In the genomic region with DNA sequence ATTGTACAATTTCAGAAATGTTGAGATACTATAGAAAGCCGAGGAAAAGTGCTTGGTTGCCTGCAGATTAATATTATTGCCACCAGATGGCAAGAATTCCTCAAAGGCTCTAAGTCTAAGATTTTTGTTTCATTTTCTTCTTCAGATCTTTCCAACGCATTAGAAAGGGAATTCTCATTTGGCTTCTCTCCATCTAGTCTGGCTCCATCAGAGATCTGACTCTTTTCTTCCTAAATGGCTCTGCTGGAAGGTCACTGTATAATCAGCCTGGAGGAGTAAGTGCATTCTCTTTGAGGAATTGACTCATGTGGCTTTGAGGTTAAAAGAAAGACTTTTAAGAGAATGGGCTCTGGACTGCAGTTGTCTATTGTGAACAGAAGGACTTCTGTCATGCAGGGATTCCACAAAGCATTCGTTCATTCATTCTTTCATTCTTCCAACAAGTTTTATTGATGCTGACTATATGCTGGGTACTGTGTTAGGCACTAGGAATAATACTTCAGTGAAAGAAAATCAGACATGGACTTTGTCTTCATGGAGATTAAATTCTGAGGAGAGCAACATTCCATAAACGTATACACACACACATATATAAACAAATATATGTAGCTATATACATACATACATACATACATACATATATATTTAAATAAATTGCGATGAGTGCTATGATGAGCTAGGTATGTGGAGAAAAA, we compare ENCODE assay signal across 8 cellular contexts. TPM values are rescaled to one million over a fixed set of nuclear protein-coding genes. Genes with fewer than 3 reads are reported as not detected.
DNase-seq lines count a peak whose midpoint lies in the region; ATAC-seq and TF ChIP-seq lines count a peak whose summit lies in the region.

No MANE protein-coding gene starts in this region.

- H3K9me3 ChIP-seq in ascending aorta, result no peaks in the 10 kb centered on the region

- no peak for ATAC-seq in stimulated activated memory B cell treated with anti-CD40 and anti-IgM and Interleukin-4, amounts not matched to agents 10 μg/mL and 1 μg/mL and 100 μg/mL, for 72 hours

- no peaks in the 10 kb centered on the region for H3K27me3 ChIP-seq in ascending aorta

- no peaks in the 10 kb centered on the region for H3K36me3 Mint-ChIP-seq in stimulated activated memory B cell treated with anti-CD40 and anti-IgM and Interleukin-4, amounts not matched to agents 10 μg/mL and 1 μg/mL and 100 μg/mL, for 72 hours

- no peaks in the 10 kb centered on the region for H3K36me3 ChIP-seq in ascending aorta

- peaks cover 12% of the 10 kb centered on the region for H3K4me1 Mint-ChIP-seq in stimulated activated memory B cell treated with anti-CD40 and anti-IgM and Interleukin-4, amounts not matched to agents 10 μg/mL and 1 μg/mL and 100 μg/mL, for 72 hours

- DNase-seq in NOMO-1 (lab: John Stamatoyannopoulos, UW; ENCODE audit: unreplicated experiment in 2 of 2) (peak; percentile 6 to 21), NOMO-1 treated with dmso at 0.1 percent for 144 hours (lab: John Stamatoyannopoulos, UW; ENCODE audit: unreplicated experiment) (no peak), Kasumi-1 (lab: John Stamatoyannopoulos, UW) (peak; percentile 14 to 25), ascending aorta (ENCODE audit: low spot score in 2 of 2) (no peak), hepatic stellate cell (ENCODE audit: low spot score) (peak; percentile 45), NCI-H187 (lab: John Stamatoyannopoulos, UW) (no peak), NCI-H2107 (lab: John Stamatoyannopoulos, UW) (no peak)

- peaks cover 31% of the 10 kb centered on the region for H3K27me3 Mint-ChIP-seq in stimulated activated memory B cell treated with anti-CD40 and anti-IgM and Interleukin-4, amounts not matched to agents 10 μg/mL and 1 μg/mL and 100 μg/mL, for 72 hours

- peak overlapping the region; percentile 61 for H3K27ac Mint-ChIP-seq in stimulated activated memory B cell treated with anti-CD40 and anti-IgM and Interleukin-4, amounts not matched to agents 10 μg/mL and 1 μg/mL and 100 μg/mL, for 72 hours

- H3K4me1 ChIP-seq in ascending aorta, result peaks cover 0 to 2% of the 10 kb centered on the region in 2 donors

- TF ChIP-seq CTCF in ascending aorta (IDR thresholded peaks at IDR 0.05), result peak; percentile 35 to 58 (median 35)

- H3K4me3 Mint-ChIP-seq in stimulated activated memory B cell treated with anti-CD40 and anti-IgM and Interleukin-4, amounts not matched to agents 10 μg/mL and 1 μg/mL and 100 μg/mL, for 72 hours, result peak overlapping the region; percentile 70

- no peak overlapping the region for H3K27ac ChIP-seq in ascending aorta

- intact Hi-C loops in ascending aorta (cut with DNase I), result loop anchor here (2.0 to 5.0 kb wide), 2 partner anchors 93 to 150 kb away; no protein-coding TSS in a partner anchor

- H3K4me3 ChIP-seq in ascending aorta, result peak overlapping the region in 1 of 2 donors; percentile 48

- peaks cover 2% of the 10 kb centered on the region for H3K9me3 Mint-ChIP-seq in stimulated activated memory B cell treated with anti-CD40 and anti-IgM and Interleukin-4, amounts not matched to agents 10 μg/mL and 1 μg/mL and 100 μg/mL, for 72 hours

RNA-seq across cellular contexts. Expression of gene SLC28A2, which starts 55.3 kb away (rescaled TPM):
- not detected for total RNA-seq in ascending aorta

Comparison
In these comparisons a context has a peak if more than half of its experiments do, and no peak if none do; other contexts are left out.
1. DNase-seq: peak in NOMO-1 (2 of 2), Kasumi-1 (2 of 2) and hepatic stellate cell (single experiment); none in NOMO-1 treated with dmso at 0.1 percent for 144 hours (single experiment), ascending aorta (0 of 2), NCI-H187 (0 of 2) and NCI-H2107 (single experiment).